11 cellular contexts compared by ENCODE assay signal in the genomic region with DNA sequence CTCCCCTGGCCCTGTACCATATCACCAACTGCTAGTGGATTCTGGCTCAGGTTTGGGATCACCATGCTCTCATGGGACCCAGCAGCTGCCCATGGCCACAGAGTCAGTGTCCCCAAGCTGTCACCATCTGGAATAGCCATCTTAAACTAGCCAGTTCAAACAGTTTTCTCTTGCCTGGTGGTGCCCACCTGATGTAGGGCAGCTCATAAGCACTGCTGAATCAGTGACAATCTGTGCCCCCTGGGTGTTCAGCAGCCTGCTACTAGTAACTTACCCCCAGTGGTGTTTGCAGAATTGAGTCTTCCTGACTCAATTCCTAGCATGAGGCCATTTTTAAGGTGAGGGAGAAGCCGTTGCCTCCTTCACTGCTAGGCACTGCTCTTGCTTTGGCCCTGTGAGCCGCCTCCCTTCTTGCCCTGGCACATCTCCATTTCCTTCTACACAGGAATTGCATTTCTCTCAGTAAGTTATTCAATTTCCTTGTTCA. TPM values are rescaled to one million over a fixed set of nuclear protein-coding genes. Genes with fewer than 3 reads are reported as not detected.
DNase-seq lines count a peak whose midpoint lies in the region; ATAC-seq and TF ChIP-seq lines count a peak whose summit lies in the region.
"Had no signal": no experiment of that assay in that cellular context is flagged by ENCODE, and none has a peak within 500 bp of the region (broad histone marks: within the 10 kb centered on the region; RNA-seq: fewer than 3 reads in every experiment).

No MANE protein-coding gene starts in this region.

- H3K27me3 Mint-ChIP-seq in CD8-positive, alpha-beta T cell (ENCODE audit: low read depth) = no peaks in the 10 kb centered on the region
- H3K27me3 Mint-ChIP-seq in activated B cell treated with CpG ODN at 0.5 μM for 24 hours = no peaks in the 10 kb centered on the region

- ATAC-seq in CD8-positive, alpha-beta T cell = peak; percentile 30
- ATAC-seq in activated B cell treated with CpG ODN at 0.5 μM for 24 hours (ENCODE audit: low read depth) = peak; percentile 10
- ATAC-seq in lower lobe of right lung = peak; percentile 19 to 25
- ATAC-seq in GM18909 (IDR thresholded peaks at IDR 0.05; ENCODE audit: poor library complexity, unreplicated experiment) = no peak

- H4K20me1 ChIP-seq in GM23248 (ENCODE audit: insufficient read depth) = peaks cover 7% of the 10 kb centered on the region; the same call in 1 of the 2 replicates

- H3K4me3 Mint-ChIP-seq in CD8-positive, alpha-beta T cell = no peak overlapping the region
- H3K4me3 Mint-ChIP-seq in activated B cell treated with CpG ODN at 0.5 μM for 24 hours = no peak overlapping the region

- H3K9me3 Mint-ChIP-seq in CD8-positive, alpha-beta T cell = no peaks in the 10 kb centered on the region
- no peaks in the 10 kb centered on the region for H3K9me3 Mint-ChIP-seq in activated B cell treated with CpG ODN at 0.5 μM for 24 hours

- no peak for DNase-seq in CD8-positive, alpha-beta T cell
- DNase-seq in GM23248 = peak; percentile 29
- no peak for DNase-seq in activated B cell treated with CpG ODN at 0.5 μM for 24 hours
- no peak for DNase-seq in lower lobe of right lung
- DNase-seq in testis = no peak
- DNase-seq in middle frontal gyrus (ENCODE audit: extremely low spot score, low spot score) = no peak
- DNase-seq in SHP77 treated with DMSO at 0.1 percent for 48 hours (lab: John Stamatoyannopoulos, UW) = no peak
- DNase-seq: head of caudate nucleus, NCI-H2227 treated with DMSO at 0.1 percent for 48 hours, retina had no signal

- H3K4me1 Mint-ChIP-seq in CD8-positive, alpha-beta T cell (ENCODE audit: low read depth) = peaks cover 31% of the 10 kb centered on the region
- H3K4me1 Mint-ChIP-seq in activated B cell treated with CpG ODN at 0.5 μM for 24 hours = peaks cover 24% of the 10 kb centered on the region

- H3K9ac ChIP-seq in GM23248 = 0 out of 2 replicates have a peak overlapping the region, but pooled peaks have one; percentile 10

- H3K27ac ChIP-seq in CD8-positive, alpha-beta T cell (ENCODE audit: low read depth, low read length) = no peak overlapping the region
- H3K27ac ChIP-seq in GM23248 (no peak overlapping the region), lower lobe of right lung (no peak overlapping the region), testis (no peak overlapping the region)

- H3K27me3 ChIP-seq in CD8-positive, alpha-beta T cell (ENCODE audit: insufficient read depth, low read length) = no peaks in the 10 kb centered on the region
- H3K27me3 ChIP-seq in GM23248 (replicated peaks; ENCODE audit: insufficient read depth) = no peaks in the 10 kb centered on the region
- no peaks in the 10 kb centered on the region for H3K27me3 ChIP-seq in lower lobe of right lung (ENCODE audit: low read depth)
- H3K27me3 ChIP-seq in testis = no peaks in the 10 kb centered on the region

- H3K4me1 ChIP-seq in CD8-positive, alpha-beta T cell (ENCODE audit: insufficient read depth, low read length) = peaks cover 18% of the 10 kb centered on the region
- H3K4me1 ChIP-seq in GM23248 (ENCODE audit: insufficient read depth) (peaks cover 10% of the 10 kb centered on the region), lower lobe of right lung (peaks cover 10% of the 10 kb centered on the region), testis (no peaks in the 10 kb centered on the region)

- H3K4me2 ChIP-seq in GM23248 (ENCODE audit: unreplicated experiment) = no peak overlapping the region

- no peak overlapping the region for H3K4me3 ChIP-seq in CD8-positive, alpha-beta T cell (ENCODE audit: low read depth, low read length)
- H3K4me3 ChIP-seq in GM23248 (no peak overlapping the region), lower lobe of right lung (no peak overlapping the region), testis (no peak overlapping the region)

- WGBS in GM23248 (ENCODE audit: low coverage in 1 of 2, low lambda C conversion rate in 2 of 2, missing lambda C conversion rate in 2 of 2), 2 experiments = 73 to 77% methylated on average over 2 of the region's 2 CpGs
- WGBS in testis, 2 donors = 64 to 74% methylated on average over 2 of the region's 2 CpGs

- H2AFZ ChIP-seq in GM23248 = no peak overlapping the region

- H3K79me2 ChIP-seq in GM23248 (ENCODE audit: insufficient read depth) = peaks cover 12% of the 10 kb centered on the region

- H3K36me3 ChIP-seq in CD8-positive, alpha-beta T cell (ENCODE audit: insufficient read depth, low read length) = peaks cover 40% of the 10 kb centered on the region
- H3K36me3 ChIP-seq in GM23248 (ENCODE audit: low read depth) = peaks cover 46% of the 10 kb centered on the region
- H3K36me3 ChIP-seq in lower lobe of right lung = peaks cover 50% of the 10 kb centered on the region
- H3K36me3 ChIP-seq in testis (ENCODE audit: low read depth, missing control alignments) = no peaks in the 10 kb centered on the region

- TF ChIP-seq POLR2A in testis (IDR thresholded peaks at IDR 0.05) = no peak

- in situ Hi-C loops in GM23248 (cut with MboI) = no loop called here

- H3K36me3 Mint-ChIP-seq in CD8-positive, alpha-beta T cell = peaks cover 56% of the 10 kb centered on the region
- H3K36me3 Mint-ChIP-seq in activated B cell treated with CpG ODN at 0.5 μM for 24 hours (ENCODE audit: low read depth) = peaks cover 59% of the 10 kb centered on the region

- CTCF ChIA-PET in CD8-positive, alpha-beta T cell (lab: Charles Lee) = no interaction called here
- CTCF ChIA-PET in activated B cell treated with CpG ODN at 0.5 μM for 24 hours (lab: Charles Lee) = no interaction called here

- intact Hi-C loops in CD8-positive, alpha-beta T cell (cut with DNase I, micrococcal nuclease) = no loop called here
- intact Hi-C loops in activated B cell treated with CpG ODN at 0.5 μM for 24 hours (cut with micrococcal nuclease) (no loop called here), lower lobe of right lung (cut with DNase I) (no loop called here), testis (cut with DNase I; ENCODE audit: low total_unique reads) (no loop called here)

- peak overlapping the region; percentile 82 for H3K27ac Mint-ChIP-seq in CD8-positive, alpha-beta T cell
- H3K27ac Mint-ChIP-seq in activated B cell treated with CpG ODN at 0.5 μM for 24 hours = peak overlapping the region; percentile 43

- peaks cover 72% of the 10 kb centered on the region for H3F3A ChIP-seq in GM23248 (ENCODE audit: insufficient read depth)

- POLR2A ChIA-PET in CD8-positive, alpha-beta T cell (lab: Charles Lee) = interaction anchor here (1.1 to 2.4 kb wide), 2 partner anchors 7 to 9 kb away, joined by 3 to 13 read pairs; a partner anchor contains a TSS
- POLR2A ChIA-PET in activated B cell treated with CpG ODN at 0.5 μM for 24 hours (lab: Charles Lee) = interaction anchor here (0.5 to 2.1 kb wide), 5 partner anchors 8 to 26 kb away, joined by 3 to 15 read pairs (median 4); a partner anchor contains a TSS

- TF ChIP-seq CTCF in CD8-positive, alpha-beta T cell (IDR thresholded peaks at IDR 0.05) = no peak
- TF ChIP-seq CTCF in activated B cell treated with CpG ODN at 0.5 μM for 24 hours (IDR thresholded peaks at IDR 0.05) (no peak), lower lobe of right lung (IDR thresholded peaks at IDR 0.05) (no peak), testis (IDR thresholded peaks at IDR 0.05) (no peak)

- H3K9me3 ChIP-seq in CD8-positive, alpha-beta T cell (ENCODE audit: low read length) = no peaks in the 10 kb centered on the region
- H3K9me3 ChIP-seq in GM23248 (ENCODE audit: low read depth) (no peaks in the 10 kb centered on the region), lower lobe of right lung (no peaks in the 10 kb centered on the region), testis (no peaks in the 10 kb centered on the region)

- H3K9me2 ChIP-seq in GM23248 (ENCODE audit: insufficient read depth) = no peaks in the 10 kb centered on the region

RNA-seq across cellular contexts. Expression of a gene that starts 7.9 kb away (rescaled TPM):
- total RNA-seq in CD8-positive, alpha-beta T cell = 1,000 to 10,000 TPM; 1,951 to 2,020 TPM
- total RNA-seq in GM23248 (2014; rRNA removed; shearing (Covaris generic)) = 1,561 and 1,590 TPM in 2 replicates
- polyA plus RNA-seq in GM23248 (2016; fragmentation: Nextera tagmentation; extraction: Ambion mirVana) = 406 and 418 TPM in 2 replicates
- 2,697 and 2,952 TPM in 2 replicates for total RNA-seq in activated B cell treated with CpG ODN at 0.5 μM for 24 hours
- total RNA-seq in lower lobe of right lung = 778 TPM
- 100 to 1,000 TPM; 387 to 661 TPM for total RNA-seq in testis
- polyA plus RNA-seq in testis (ENCODE audit: insufficient read depth, low read depth, low replicate concordance) = 858 TPM

RNA-seq across cellular contexts. Expression of a gene that starts 31.3 kb away (rescaled TPM):
- 10 to 100 TPM; 64.0 to 65.1 TPM for total RNA-seq in CD8-positive, alpha-beta T cell
- total RNA-seq in GM23248 (2014; rRNA removed; shearing (Covaris generic)) = 28.2 and 40.1 TPM in 2 replicates
- polyA plus RNA-seq in GM23248 (2016; fragmentation: Nextera tagmentation; extraction: Ambion mirVana) = 23.3 and 23.9 TPM in 2 replicates
- 51.6 and 52.9 TPM in 2 replicates for total RNA-seq in activated B cell treated with CpG ODN at 0.5 μM for 24 hours
- total RNA-seq in lower lobe of right lung = 28.4 TPM
- 10 to 100 TPM; 46.1 to 52.9 TPM for total RNA-seq in testis
- 41.8 TPM for polyA plus RNA-seq in testis (ENCODE audit: insufficient read depth, low read depth, low replicate concordance)

RNA-seq across cellular contexts. Expression of a gene that starts 53.0 kb away (rescaled TPM):
- total RNA-seq in CD8-positive, alpha-beta T cell = not detected
- not detected in 2 replicates for total RNA-seq in GM23248 (2014; rRNA removed; shearing (Covaris generic))
- not detected in 2 replicates for polyA plus RNA-seq in GM23248 (2016; fragmentation: Nextera tagmentation; extraction: Ambion mirVana)
- 0.13 TPM in 1 of 2 replicates, not detected in the other for total RNA-seq in activated B cell treated with CpG ODN at 0.5 μM for 24 hours
- 0.18 TPM for total RNA-seq in lower lobe of right lung
- total RNA-seq in testis = 1 to 10 TPM; 5.6 to 8.5 TPM
- 19.5 TPM for polyA plus RNA-seq in testis (ENCODE audit: insufficient read depth, low read depth, low replicate concordance)
